In the genomic region with DNA sequence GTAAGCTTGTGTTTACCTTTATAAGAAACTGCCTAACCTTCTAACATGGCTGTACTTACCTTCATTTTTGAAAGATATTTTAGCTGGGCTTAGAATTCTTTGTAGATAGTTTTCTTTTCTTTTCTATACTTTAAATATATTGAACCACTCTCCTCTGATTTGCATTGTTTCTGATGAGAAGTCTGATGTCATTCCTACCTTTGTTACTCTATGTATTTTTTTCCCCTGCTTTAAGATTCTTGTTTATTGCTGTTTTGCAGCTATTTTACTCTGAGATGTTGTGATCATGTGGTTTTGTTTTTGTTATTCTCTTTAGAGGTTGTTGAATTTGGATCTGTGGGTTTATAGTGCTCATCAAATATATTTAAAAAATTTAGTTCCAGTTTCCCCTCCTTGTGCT, we compare ENCODE assay signal across 10 cellular contexts. TPM values are rescaled to one million over a fixed set of nuclear protein-coding genes. Genes with fewer than 3 reads are reported as not detected.
DNase-seq lines count a peak whose midpoint lies in the region; ATAC-seq, FAIRE-seq and TF ChIP-seq lines count a peak whose summit lies in the region.
"Had no signal": no experiment of that assay in that cellular context is flagged by ENCODE, and none has a peak within 500 bp of the region (broad histone marks: within the 10 kb centered on the region; RNA-seq: fewer than 3 reads in every experiment).

No MANE protein-coding gene starts in this region.

- POLR2A ChIA-PET in WTC11 (lab: Charles Lee): interaction anchor here (0.7 kb wide), 1 partner anchor 19 kb away, joined by 3 read pairs; no protein-coding TSS in a partner anchor

- H3K36me3 Mint-ChIP-seq in natural killer cell (no peaks in the 10 kb centered on the region), WTC11 (no peaks in the 10 kb centered on the region)
- no peaks in the 10 kb centered on the region for H3K36me3 Mint-ChIP-seq in natural killer cell treated with Interleukin-12 subunit alpha and Interleukin-12 subunit beta and Interleukin-15 and Interleukin-18, amount 100 ng/mL, for 72 hours

- TF ChIP-seq CTCF in natural killer cell (IDR thresholded peaks at IDR 0.05) (no peak), WTC11 (IDR thresholded peaks at IDR 0.05) (no peak)

- intact Hi-C loops in natural killer cell (cut with micrococcal nuclease): no loop called here

- H3K4me3 Mint-ChIP-seq in natural killer cell (no peak overlapping the region), WTC11 (no peak overlapping the region)
- no peak overlapping the region for H3K4me3 Mint-ChIP-seq in natural killer cell treated with Interleukin-12 subunit alpha and Interleukin-12 subunit beta and Interleukin-15 and Interleukin-18, amount 100 ng/mL, for 72 hours

- no peaks in the 10 kb centered on the region for H3K27me3 Mint-ChIP-seq in natural killer cell (ENCODE audit: low read depth in 2 of 2)
- H3K27me3 Mint-ChIP-seq in natural killer cell treated with Interleukin-12 subunit alpha and Interleukin-12 subunit beta and Interleukin-15 and Interleukin-18, amount 100 ng/mL, for 72 hours: no peaks in the 10 kb centered on the region
- no peaks in the 10 kb centered on the region for H3K27me3 Mint-ChIP-seq in WTC11 (ENCODE audit: low read depth)

- ATAC-seq in natural killer cell: peak in 1 of 3 donors; percentile 29
- ATAC-seq in natural killer cell treated with Interleukin-12 subunit alpha and Interleukin-12 subunit beta and Interleukin-15 and Interleukin-18, amount 100 ng/mL, for 72 hours: no peak
- ATAC-seq in WTC11: no peak

- no peaks in the 10 kb centered on the region for H3K9me3 Mint-ChIP-seq in natural killer cell
- H3K9me3 Mint-ChIP-seq in natural killer cell treated with Interleukin-12 subunit alpha and Interleukin-12 subunit beta and Interleukin-15 and Interleukin-18, amount 100 ng/mL, for 72 hours: no peaks in the 10 kb centered on the region
- H3K9me3 Mint-ChIP-seq in WTC11: no peaks in the 10 kb centered on the region

- H3K27ac Mint-ChIP-seq in natural killer cell: peak overlapping the region; percentile 3 to 34
- H3K27ac Mint-ChIP-seq in natural killer cell treated with Interleukin-12 subunit alpha and Interleukin-12 subunit beta and Interleukin-15 and Interleukin-18, amount 100 ng/mL, for 72 hours: peak overlapping the region in 1 of 2 donors; percentile 52
- peak overlapping the region; percentile 78 for H3K27ac Mint-ChIP-seq in WTC11

- CTCF ChIA-PET in WTC11 (lab: Charles Lee): no interaction called here

- no peak for DNase-seq in natural killer cell
- no peak for DNase-seq in natural killer cell treated with Interleukin-12 subunit alpha and Interleukin-12 subunit beta and Interleukin-15 and Interleukin-18, amount 100 ng/mL, for 72 hours (ENCODE audit: low spot score)
- DNase-seq in WTC11 (ENCODE audit: low spot score): no peak
- DNase-seq in stimulated activated naive CD4-positive, alpha-beta T cell (lab: John Stamatoyannopoulos, UW): no peak
- no peak for DNase-seq in NCI-H128 (lab: John Stamatoyannopoulos, UW; ENCODE audit: unreplicated experiment)
- DNase-seq in NCI-H2029 (lab: John Stamatoyannopoulos, UW): no peak
- DNase-seq: NCI-H345; NCI-H526 treated with DMSO at 0.1 percent for 48 hours; NK-92 treated with Interleukin-12 subunit alpha and Interleukin-12 subunit beta, amount 100 ng/mL, for 24 hours had no signal

- H3K4me1 Mint-ChIP-seq in natural killer cell: peaks cover 82 to 83% of the 10 kb centered on the region in 2 donors
- H3K4me1 Mint-ChIP-seq in natural killer cell treated with Interleukin-12 subunit alpha and Interleukin-12 subunit beta and Interleukin-15 and Interleukin-18, amount 100 ng/mL, for 72 hours (ENCODE audit: low read depth in 2 of 2): peaks cover 41 to 53% of the 10 kb centered on the region in 2 donors
- H3K4me1 Mint-ChIP-seq in WTC11: peaks cover 57% of the 10 kb centered on the region

- FAIRE-seq in islet of Langerhans (lab: Jason Lieb, UNC): peak; percentile 24

TF ChIP-seq in WTC11, 78 proteins besides CTCF, POLR2A, EP300 and RAD21:
- TF ChIP-seq FOXP1 (CRISPR knock-in tag; IDR thresholded peaks at IDR 0.05; ENCODE audit: borderline replicate concordance) (no peak), ZNF317 (CRISPR knock-in tag; IDR thresholded peaks at IDR 0.05; ENCODE audit: borderline replicate concordance, low read depth) (peak; percentile 76; the same call in 1 of the 2 replicates)
TF ChIP-seq in WTC11: peak in this region for 1.

RNA-seq across cellular contexts. Expression of gene CNOT2, which starts 31.8 kb away (rescaled TPM):
- total RNA-seq in natural killer cell (100 to 1,000 TPM; 160 to 178 (median 173) TPM), WTC11 (2021) (59.7 to 64.7 TPM (median 60.5 TPM) in 3 replicates)
- 10 to 100 TPM; 74.1 to 82.9 TPM for total RNA-seq in natural killer cell treated with Interleukin-12 subunit alpha and Interleukin-12 subunit beta and Interleukin-15 and Interleukin-18, amount 100 ng/mL, for 72 hours
